Comparison of ENCODE assay signal across 8 cellular contexts in the genomic region with DNA sequence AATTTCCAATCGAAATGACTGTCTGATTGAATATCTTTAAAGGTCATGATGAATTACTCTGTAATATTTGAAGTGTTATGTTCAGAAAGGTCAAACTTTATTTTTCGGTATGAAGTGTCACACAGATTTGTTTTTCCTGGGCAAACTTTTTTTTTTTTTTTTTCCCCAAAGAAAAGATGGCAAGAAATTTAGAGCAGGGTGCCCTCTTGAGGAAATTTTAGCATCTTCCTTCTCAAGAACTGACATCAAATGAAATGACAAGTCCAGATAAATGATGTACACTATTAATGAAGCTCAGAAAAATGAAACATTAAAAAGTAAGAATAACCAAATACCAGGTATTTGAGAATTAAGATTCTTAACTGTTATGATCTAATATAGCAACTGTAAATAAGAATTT.
DNase-seq lines count a peak whose midpoint lies in the region; ATAC-seq and TF ChIP-seq lines count a peak whose summit lies in the region.

No MANE protein-coding gene starts in this region.

- H3K27me3 Mint-ChIP-seq in neural crest cell (ENCODE audit: low read depth): no peaks in the 10 kb centered on the region
- H3K27me3 Mint-ChIP-seq in activated T-cell treated with anti-CD3 and anti-CD28 coated beads, Interleukin-2, amount 50 U/mL, for 24 hours: no peaks in the 10 kb centered on the region

- H3K4me3 Mint-ChIP-seq in neural crest cell: no peak overlapping the region
- no peak overlapping the region for H3K4me3 Mint-ChIP-seq in activated T-cell treated with anti-CD3 and anti-CD28 coated beads, Interleukin-2, amount 50 U/mL, for 24 hours

- DNase-seq in EL: peak; percentile 40
- peak; percentile 64 to 69 for DNase-seq in cardiac fibroblast (ENCODE audit: low read depth in 2 of 2)
- no peak for DNase-seq in neural crest cell (ENCODE audit: low read depth, low spot score)
- DNase-seq in NCI-H187 treated with DMSO at 0.1 percent for 48 hours (lab: John Stamatoyannopoulos, UW): no peak
- DNase-seq in activated T-cell treated with anti-CD3 and anti-CD28 coated beads, Interleukin-2, amount 50 U/mL, for 24 hours: no peak
- DNase-seq in DMS153 treated with DMSO at 0.1 percent for 48 hours (lab: John Stamatoyannopoulos, UW; ENCODE audit: unreplicated experiment): no peak

- H3K4me3 ChIP-seq in Loucy (ENCODE audit: low read length, poor library complexity, severe bottlenecking) (no peak overlapping the region), cardiac fibroblast (replicated peaks in 1 of 2; ENCODE audit: low read depth in 2 of 2, low read length in 2 of 2) (no peak overlapping the region)

- H3K9me3 Mint-ChIP-seq in neural crest cell: no peaks in the 10 kb centered on the region
- H3K9me3 Mint-ChIP-seq in activated T-cell treated with anti-CD3 and anti-CD28 coated beads, Interleukin-2, amount 50 U/mL, for 24 hours: no peaks in the 10 kb centered on the region

- no peak overlapping the region for H3K27ac Mint-ChIP-seq in neural crest cell (ENCODE audit: unreplicated experiment)
- no peak overlapping the region for H3K27ac Mint-ChIP-seq in activated T-cell treated with anti-CD3 and anti-CD28 coated beads, Interleukin-2, amount 50 U/mL, for 24 hours

- H3K79me2 ChIP-seq in Loucy (ENCODE audit: insufficient read depth, low read length): no peaks in the 10 kb centered on the region

- H3K36me3 Mint-ChIP-seq in neural crest cell (ENCODE audit: low read depth): peaks cover 7% of the 10 kb centered on the region
- peaks cover 18% of the 10 kb centered on the region for H3K36me3 Mint-ChIP-seq in activated T-cell treated with anti-CD3 and anti-CD28 coated beads, Interleukin-2, amount 50 U/mL, for 24 hours (ENCODE audit: low read depth)

- H3K9me3 ChIP-seq in Loucy (ENCODE audit: insufficient read depth, low read depth, low read length): no peaks in the 10 kb centered on the region

- no peaks in the 10 kb centered on the region for H3F3A ChIP-seq in Loucy (ENCODE audit: low read depth)

- TF ChIP-seq CTCF in Loucy (conservative IDR thresholded peaks at IDR 0.05; ENCODE audit: low read length) (peak; percentile 55), cardiac fibroblast (IDR thresholded peaks at IDR 0.05; ENCODE audit: low read depth, low read length) (peak; percentile 41), neural crest cell (conservative IDR thresholded peaks at IDR 0.05) (peak; percentile 57)

- H2AFZ ChIP-seq in Loucy (ENCODE audit: low read length): no peak overlapping the region

- peaks cover 3% of the 10 kb centered on the region for H3K4me1 Mint-ChIP-seq in neural crest cell
- H3K4me1 Mint-ChIP-seq in activated T-cell treated with anti-CD3 and anti-CD28 coated beads, Interleukin-2, amount 50 U/mL, for 24 hours (ENCODE audit: low read depth): peaks cover 8% of the 10 kb centered on the region

- H3K36me3 ChIP-seq in Loucy (ENCODE audit: insufficient read depth, low read length): peaks cover 14% of the 10 kb centered on the region

- H3K27me3 ChIP-seq in Loucy (ENCODE audit: insufficient read depth, low read length, poor library complexity, severe bottlenecking): no peaks in the 10 kb centered on the region

- no peak for ATAC-seq in HG03520 (IDR thresholded peaks at IDR 0.05; ENCODE audit: unreplicated experiment)

- H3K4me1 ChIP-seq in Loucy (ENCODE audit: insufficient read depth, low read length, poor library complexity, severe bottlenecking): no peaks in the 10 kb centered on the region

- no peak overlapping the region for H3K4me2 ChIP-seq in Loucy (ENCODE audit: low read depth, low read length, poor library complexity, severe bottlenecking)

- H3K9ac ChIP-seq in Loucy (ENCODE audit: low read depth, low read length, poor library complexity, severe bottlenecking): no peak overlapping the region

- no peaks in the 10 kb centered on the region for H4K20me1 ChIP-seq in Loucy (ENCODE audit: insufficient read depth, low read length, poor library complexity, severe bottlenecking)

- no peaks in the 10 kb centered on the region for H3K9me2 ChIP-seq in Loucy (replicated peaks; ENCODE audit: low read depth, low read length)

Comparison
In these comparisons a context has a peak if more than half of its experiments do, and no peak if none do; other contexts are left out.
1. DNase-seq: peak in EL (single experiment) and cardiac fibroblast (2 of 2); none in neural crest cell (single experiment), NCI-H187 treated with DMSO at 0.1 percent for 48 hours (single experiment), activated T-cell treated with anti-CD3 and anti-CD28 coated beads, Interleukin-2, amount 50 U/mL, for 24 hours (single experiment) and DMS153 treated with DMSO at 0.1 percent for 48 hours (single experiment).
2. Peak in every context shown above with its lines, with median percentiles within 50 percentile points of each other: CTCF ChIP-seq.